Comparison of ENCODE assay signal across 21 cellular contexts in genomic region chr12:53506881-53507719, GRCh38. TPM values are rescaled to one million over a fixed set of nuclear protein-coding genes. Genes with fewer than 3 reads are reported as not detected.
DNase-seq lines count a peak whose midpoint lies in the region; ATAC-seq, FAIRE-seq and TF ChIP-seq lines count a peak whose summit lies in the region.
"Had no signal": no experiment of that assay in that cellular context is flagged by ENCODE, and none has a peak within 500 bp of the region (broad histone marks: within the 10 kb centered on the region; RNA-seq: fewer than 3 reads in every experiment).

Gene NPFF (minus strand): TSS chr12:53507484. CDS start chr12:53507474, 10 bp downstream.

- no peak for TF ChIP-seq RAD21 in K562 (CRISPR knock-in tag; conservative IDR thresholded peaks at IDR 0.05 in 1 of 2, IDR thresholded peaks at IDR 0.05 in 1 of 2)

- H3K4me1 Mint-ChIP-seq in HFFc6 (ENCODE audit: low read depth), result peaks cover 32% of the 10 kb centered on the region
- peaks cover 8% of the 10 kb centered on the region for H3K4me1 Mint-ChIP-seq in neural progenitor cell

- H3K36me3 Mint-ChIP-seq in HFFc6 (ENCODE audit: low read depth) (peaks cover 15% of the 10 kb centered on the region), neural progenitor cell (peaks cover 8% of the 10 kb centered on the region)
- H3K36me3 Mint-ChIP-seq: activated naive CD8-positive, alpha-beta T cell had no signal

- H3K9me3 Mint-ChIP-seq in HFFc6 (no peaks in the 10 kb centered on the region), neural progenitor cell (no peaks in the 10 kb centered on the region)
- H3K9me3 Mint-ChIP-seq: effector memory CD8-positive, alpha-beta T cell had no signal

- H3K4me2 ChIP-seq in BLaER1 (peak within 1 kb of the TSS; percentile 58), K562 (ENCODE audit: insufficient read depth, low read length) (no peak within 1 kb of the TSS), neural progenitor cell (no peak within 1 kb of the TSS)

- no peak for TF ChIP-seq EP300 in K562 (IDR thresholded peaks at IDR 0.05; ENCODE audit: low read length)

- H3K4me3 ChIP-seq in BLaER1 (no peak within 1 kb of the TSS), K562 (no peak within 1 kb of the TSS), neural progenitor cell (no peak within 1 kb of the TSS)
- H3K4me3 ChIP-seq: pancreas, thyroid gland had no signal

- H3F3A ChIP-seq in neural progenitor cell (ENCODE audit: low read depth), result peaks cover 11% of the 10 kb centered on the region

- H3K36me3 ChIP-seq in BLaER1 (peaks cover 79% of the 10 kb centered on the region), K562 (ENCODE audit: control insufficient read depth, insufficient read depth, low read length) (peaks cover 51% of the 10 kb centered on the region; the same call in 2 of the 3 replicates), neural progenitor cell (no peaks in the 10 kb centered on the region)

- H3K27ac ChIP-seq in BLaER1 (no peak within 1 kb of the TSS), K562 (ENCODE audit: extremely low read depth, low read depth, low read length) (no peak within 1 kb of the TSS), neural progenitor cell (no peak within 1 kb of the TSS)
- H3K27ac ChIP-seq: pancreas, thyroid gland had no signal

- no peak for TF ChIP-seq CTCF in HFFc6 (IDR thresholded peaks at IDR 0.05)
- TF ChIP-seq CTCF in K562 (IDR thresholded peaks at IDR 0.05 in 2 of 3, conservative IDR thresholded peaks at IDR 0.05 in 1 of 3; ENCODE audit: insufficient read depth in 2 of 3, low read depth in 1 of 3, low read length in 3 of 3), result no peak
- TF ChIP-seq CTCF in neural progenitor cell (IDR thresholded peaks at IDR 0.05), result no peak

- no peaks in the 10 kb centered on the region for H3K9me1 ChIP-seq in K562 (ENCODE audit: control insufficient read depth, insufficient read depth, low read length)

- H3K27me3 ChIP-seq in BLaER1 (no peaks in the 10 kb centered on the region), K562 (ENCODE audit: control insufficient read depth in 2 of 2, insufficient read depth in 2 of 2, low read length in 2 of 2) (no peaks in the 10 kb centered on the region), neural progenitor cell (no peaks in the 10 kb centered on the region)
- H3K27me3 ChIP-seq: pancreas, thyroid gland had no signal

- H3K79me2 ChIP-seq in K562 (ENCODE audit: control insufficient read depth, insufficient read depth, low read length) (peaks cover 11% of the 10 kb centered on the region), neural progenitor cell (ENCODE audit: low read depth) (peaks cover 13% of the 10 kb centered on the region)

- intact Hi-C loops in K562 (cut with micrococcal nuclease), result loop anchor here (5.0 to 10.0 kb wide), 2 partner anchors 85 to 442 kb away; partner anchors contain the start of gene AMHR2

- H3K4me1 ChIP-seq in BLaER1, result peaks cover 21% of the 10 kb centered on the region
- H3K4me1 ChIP-seq in K562 (replicated peaks in 1 of 2; ENCODE audit: control insufficient read depth in 2 of 2, insufficient read depth in 2 of 2, low read length in 2 of 2), result peaks cover 12 to 13% of the 10 kb centered on the region in 2 experiments; a peak in 4 of 5 replicates
- peaks cover 3% of the 10 kb centered on the region for H3K4me1 ChIP-seq in neural progenitor cell

- 78% methylated on average over 9 of the region's 11 CpGs for WGBS in K562 (ENCODE audit: insufficient coverage, low coverage, missing lambda C conversion rate)

- BruUV-seq in K562 (replicated peaks; lab: Mats Ljungman, UMichigan), result no TSS peak

- H2AFZ ChIP-seq in K562 (ENCODE audit: low read depth, low read length) (no peak within 1 kb of the TSS), neural progenitor cell (replicated peaks) (no peak within 1 kb of the TSS)

- H3K4me3 Mint-ChIP-seq in HFFc6 (no peak within 1 kb of the TSS), neural progenitor cell (no peak within 1 kb of the TSS)
- H3K4me3 Mint-ChIP-seq: activated naive CD8-positive, alpha-beta T cell; effector memory CD8-positive, alpha-beta T cell had no signal

- no peak for TF ChIP-seq POLR2A in K562 (conservative IDR thresholded peaks at IDR 0.05)

- H3K9ac ChIP-seq in BLaER1 (0 out of 2 replicates have a peak within 1 kb of the TSS, but pooled peaks have one; percentile 15), K562 (ENCODE audit: insufficient read depth in 1 of 2, low read depth in 2 of 2, low read length in 2 of 2) (peak within 1 kb of the TSS in 1 of 2 experiments; percentile 61; a peak in 2 of 4 replicates), neural progenitor cell (no peak within 1 kb of the TSS)

- H4K20me1 ChIP-seq in BLaER1, result no peaks in the 10 kb centered on the region
- no peaks in the 10 kb centered on the region for H4K20me1 ChIP-seq in K562 (replicated peaks; ENCODE audit: control insufficient read depth, insufficient read depth, low read length)
- no peaks in the 10 kb centered on the region for H4K20me1 ChIP-seq in neural progenitor cell (ENCODE audit: low read depth)

- H3K27me3 Mint-ChIP-seq in HFFc6 (ENCODE audit: insufficient read depth) (peaks cover 5% of the 10 kb centered on the region; the same call in 1 of the 2 replicates), neural progenitor cell (ENCODE audit: insufficient read depth, low read depth) (peaks cover 4% of the 10 kb centered on the region)
- H3K27me3 Mint-ChIP-seq: activated naive CD8-positive, alpha-beta T cell; effector memory CD8-positive, alpha-beta T cell had no signal

- H3K9me3 ChIP-seq in BLaER1 (no peaks in the 10 kb centered on the region), K562 (replicated peaks; ENCODE audit: control insufficient read depth, insufficient read depth, low read depth, low read length) (no peaks in the 10 kb centered on the region), neural progenitor cell (ENCODE audit: low read depth) (no peaks in the 10 kb centered on the region)
- H3K9me3 ChIP-seq: pancreas, thyroid gland had no signal

- ATAC-seq in K562 (no peak), GM18520 (IDR thresholded peaks at IDR 0.05; ENCODE audit: unreplicated experiment) (no peak)
- no peak for ATAC-seq in stimulated activated naive CD8-positive, alpha-beta T cell treated with anti-CD3 and anti-CD28 coated beads, Interleukin-15, Interleukin-2, amounts not matched to agents 100 U/mL and 50 U/mL, for 24 hours
- ATAC-seq: effector memory CD8-positive, alpha-beta T cell; left cardiac atrium; pancreas had no signal

- POLR2A ChIA-PET in K562 (lab: Yijun Ruan, JAX), result interaction anchor here (0.6 to 1.1 kb wide), 2 partner anchors 9 to 18 kb away, joined by 3 read pairs; no protein-coding TSS in a partner anchor

- DNase-seq in HFFc6 (no peak), K562 (ENCODE audit: extremely low read depth in 1 of 4, low spot score in 3 of 4) (no peak), neural progenitor cell (ENCODE audit: low spot score) (no peak), DMS53 treated with DMSO at 0.1 percent for 48 hours (lab: John Stamatoyannopoulos, UW; ENCODE audit: unreplicated experiment) (no peak), NCI-H526 (lab: John Stamatoyannopoulos, UW) (no peak)
- no peak for DNase-seq in stimulated activated naive CD8-positive, alpha-beta T cell treated with anti-CD3 and anti-CD28 coated beads, Interleukin-15, Interleukin-2, amounts not matched to agents 100 U/mL and 50 U/mL, for 24 hours
- DNase-seq: C1 segment of cervical spinal cord; caudate nucleus; effector memory CD8-positive, alpha-beta T cell; left cardiac atrium; MV-4-11; NCI-H2081 treated with DMSO at 0.1 percent for 48 hours; pancreas; stimulated activated CD4-positive, alpha-beta T cell treated with anti-CD3 and anti-CD28 coated beads, Interleukin-4, amount 100 ng/mL, for 1 hour; thyroid gland had no signal

- in situ Hi-C loops in K562 (cut with MboI), result loop anchor here (10.0 kb wide), 1 partner anchor 182 kb away; the partner anchor contains the start of gene AAAS

- CTCF ChIA-PET in K562 (lab: Yijun Ruan, JAX; ENCODE audit: low intra/inter-chr PET ratio), result interaction anchor here (0.6 to 2.2 kb wide), 4 partner anchors 155 to 379 kb away, joined by 4 to 21 read pairs (median 14); no protein-coding TSS in a partner anchor

- no peak for FAIRE-seq in K562 (lab: Jason Lieb, UNC)
- FAIRE-seq: GM19239, pancreas, RCC 7860 had no signal

- H3K27ac Mint-ChIP-seq in HFFc6, result peak within 1 kb of the TSS; percentile 79
- H3K27ac Mint-ChIP-seq in neural progenitor cell, result peak within 1 kb of the TSS; percentile 57

TF ChIP-seq in K562, 482 proteins besides CTCF, POLR2A, EP300 and RAD21 (continues in another document):
- TF ChIP-seq NCOA4 (IDR thresholded peaks at IDR 0.05; ENCODE audit: partially characterized antibody) (no peak), RHOXF2B (CRISPR knock-in tag; conservative IDR thresholded peaks at IDR 0.05) (no peak), ELK1 (CRISPR knock-in tag; IDR thresholded peaks at IDR 0.05) (no peak), ZNF41 (CRISPR knock-in tag; conservative IDR thresholded peaks at IDR 0.05) (no peak)

RNA-seq across cellular contexts. Expression of gene NPFF, which starts in this region (rescaled TPM):
- not detected for total RNA-seq in HFFc6 (2021; fragmentation: NEBNext Ultra II Directional; extraction: Animal tissue kit (Norgen Biotek cat#: 25700))
- not detected in 2 replicates for total RNA-seq in K562 (2011; cell fraction: chromatin; rRNA removed; ENCODE audit: low replicate concordance)
- total RNA-seq in K562 (2011; cell fraction: nucleolus; rRNA removed), result not detected in 2 replicates
- not detected in 2 replicates for total RNA-seq in K562 (2011; cell fraction: nucleoplasm; rRNA removed)
- total RNA-seq in K562 (2014; rRNA removed) (not detected in 2 replicates), K562 (2014; rRNA removed; fragmentation: Illumina TruSeq; extraction: Trizol) (not detected in 2 replicates), K562 (2015; rRNA removed; fragmentation: Illumina TruSeq; extraction: Trizol) (not detected in 2 replicates), K562 (2021) (not detected in 2 replicates), neural progenitor cell (ENCODE audit: low replicate concordance) (not detected in 2 replicates)
- polyA plus RNA-seq in K562 (2011; rRNA removed) (not detected in 2 replicates), K562 (2014; fragmentation: Illumina TruSeq; extraction: Trizol) (0.55 TPM in 1 of 2 replicates, not detected in the other), K562 (2014; fragmentation: Nextera tagmentation; extraction: Ambion mirVana) (under 1 TPM in 1 of 2 experiments, not detected in 1; 0.15 TPM), K562 (2014; rRNA removed) (1.2 TPM in 1 of 2 replicates, not detected in the other)
- 0.28 TPM in 1 of 2 replicates, not detected in the other for polyA plus RNA-seq in K562 (2011; cell fraction: cytosol; rRNA removed)
- not detected in 2 replicates for polyA plus RNA-seq in K562 (2011; cell fraction: nucleus; rRNA removed)
- polyA plus RNA-seq in K562 (2012), result 0.55 TPM in 1 of 2 replicates, not detected in the other
- polyA minus RNA-seq in K562 (2011; rRNA and poly(A)+ RNA removed), result not detected in 2 replicates
- polyA minus RNA-seq in K562 (2011; cell fraction: cytosol; rRNA and poly(A)+ RNA removed), result not detected in 2 replicates
- not detected in 2 replicates for polyA minus RNA-seq in K562 (2011; cell fraction: nucleus; rRNA and poly(A)+ RNA removed)
- total RNA-seq: left cardiac atrium, pancreas, skeletal muscle tissue, thyroid gland had no signal
